In the genomic region with DNA sequence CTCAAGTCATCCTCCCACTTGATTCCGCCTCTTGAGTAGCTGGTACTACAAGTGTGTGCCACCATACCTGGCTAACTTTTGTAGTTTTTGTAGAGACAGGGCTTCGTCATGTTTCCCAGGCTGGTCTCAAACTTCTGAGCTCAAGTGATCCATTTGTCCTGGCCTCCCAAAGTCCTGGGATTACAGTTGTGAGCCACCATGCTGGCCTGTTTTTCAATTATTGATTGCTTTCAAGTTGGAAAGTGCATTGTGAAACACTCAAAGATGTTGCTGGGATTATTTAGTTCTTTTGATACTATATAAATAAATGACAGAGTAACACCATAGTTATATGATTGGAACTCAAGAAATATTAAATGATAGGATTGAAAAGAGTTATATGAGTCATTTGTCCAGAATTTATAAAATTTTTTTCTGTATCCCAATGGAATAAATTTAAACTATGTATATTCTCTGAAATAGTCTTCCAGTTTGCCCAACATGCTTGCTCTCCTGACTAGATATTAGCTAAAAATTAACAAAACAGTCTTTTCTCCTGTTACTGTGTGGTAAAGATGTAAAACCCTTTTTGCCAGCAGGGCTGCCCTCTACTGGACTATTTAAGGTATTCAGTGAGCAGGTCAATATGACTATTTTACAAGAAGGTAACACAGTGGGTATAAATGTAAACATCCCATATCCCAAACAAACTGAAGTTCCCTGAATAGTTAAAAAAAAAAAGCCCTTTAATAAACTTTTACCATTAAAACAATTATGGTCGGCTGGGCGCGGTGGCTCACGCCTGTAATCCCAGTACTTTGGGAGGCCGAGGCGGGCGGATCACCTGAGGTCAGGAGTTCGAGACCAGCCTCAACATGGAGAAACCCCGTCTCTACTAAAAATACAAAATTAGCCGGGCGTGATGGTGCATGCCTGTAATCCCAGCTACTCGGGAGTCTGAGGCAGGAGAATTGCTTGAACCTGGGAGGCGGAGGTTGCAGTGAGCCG, we compare ENCODE assay signal across 8 cellular contexts. TPM values are rescaled to one million over a fixed set of nuclear protein-coding genes. Genes with fewer than 3 reads are reported as not detected.
DNase-seq lines count a peak whose midpoint lies in the region; ATAC-seq and TF ChIP-seq lines count a peak whose summit lies in the region.

No MANE protein-coding gene starts in this region.

- no peaks in the 10 kb centered on the region for H3K9me3 ChIP-seq in Loucy (ENCODE audit: insufficient read depth, low read depth, low read length)

- H3K4me3 Mint-ChIP-seq in natural killer cell, result no peak overlapping the region

- H3K4me3 ChIP-seq in Loucy (ENCODE audit: low read length, poor library complexity, severe bottlenecking), result no peak overlapping the region

- no peaks in the 10 kb centered on the region for H3F3A ChIP-seq in Loucy (ENCODE audit: low read depth)

- TF ChIP-seq CTCF in Loucy (conservative IDR thresholded peaks at IDR 0.05; ENCODE audit: low read length), result peak; percentile 77
- TF ChIP-seq CTCF in natural killer cell (IDR thresholded peaks at IDR 0.05), result peak; percentile 67

- no peaks in the 10 kb centered on the region for H3K9me3 Mint-ChIP-seq in natural killer cell

- H2AFZ ChIP-seq in Loucy (ENCODE audit: low read length), result no peak overlapping the region

- no peaks in the 10 kb centered on the region for H3K27me3 Mint-ChIP-seq in natural killer cell (ENCODE audit: low read depth in 2 of 2)

- no peaks in the 10 kb centered on the region for H3K36me3 Mint-ChIP-seq in natural killer cell

- peak in 2 of 3 donors; percentile 72 to 79 for ATAC-seq in natural killer cell

- DNase-seq in A172 (ENCODE audit: low spot score) (peak; percentile 57), GDM1 (lab: John Stamatoyannopoulos, UW) (peak; percentile 12), HCEC 1CT (peak; percentile 54), T1000 (lab: John Stamatoyannopoulos, UW) (peak; percentile 8), epithelial cell of prostate (ENCODE audit: low read depth, low spot score) (no peak), natural killer cell (no peak), DMS79 treated with DMSO at 0.1 percent for 48 hours (lab: John Stamatoyannopoulos, UW) (no peak)

- H3K4me1 ChIP-seq in Loucy (ENCODE audit: insufficient read depth, low read length, poor library complexity, severe bottlenecking), result no peaks in the 10 kb centered on the region

- intact Hi-C loops in natural killer cell (cut with micrococcal nuclease), result loop anchor here (1.0 to 10.0 kb wide), 3 partner anchors 109 to 213 kb away; no protein-coding TSS in a partner anchor

- no peaks in the 10 kb centered on the region for H3K27me3 ChIP-seq in Loucy (ENCODE audit: insufficient read depth, low read length, poor library complexity, severe bottlenecking)

- H4K20me1 ChIP-seq in Loucy (ENCODE audit: insufficient read depth, low read length, poor library complexity, severe bottlenecking), result peaks cover 32% of the 10 kb centered on the region

- peaks cover 65% of the 10 kb centered on the region; the same call in 1 of the 2 replicates for H3K79me2 ChIP-seq in Loucy (ENCODE audit: insufficient read depth, low read length)

- H3K4me1 Mint-ChIP-seq in natural killer cell, result peaks cover 45 to 54% of the 10 kb centered on the region in 2 donors

- no peak overlapping the region for H3K4me2 ChIP-seq in Loucy (ENCODE audit: low read depth, low read length, poor library complexity, severe bottlenecking)

- H3K36me3 ChIP-seq in Loucy (ENCODE audit: insufficient read depth, low read length), result peaks cover 23% of the 10 kb centered on the region; the same call in 1 of the 2 replicates

- no peak overlapping the region for H3K9ac ChIP-seq in Loucy (ENCODE audit: low read depth, low read length, poor library complexity, severe bottlenecking)

- H3K27ac ChIP-seq in epithelial cell of prostate, result peak overlapping the region; percentile 20

- H3K27ac Mint-ChIP-seq in natural killer cell, result no peak overlapping the region

- no peaks in the 10 kb centered on the region for H3K9me2 ChIP-seq in Loucy (replicated peaks; ENCODE audit: low read depth, low read length)

RNA-seq across cellular contexts. Expression of gene ACSL3, which starts 42.7 kb away (rescaled TPM):
- 133 and 163 TPM in 2 replicates for total RNA-seq in A172 (2014; rRNA removed; shearing (Covaris generic))
- 10 to 100 TPM; 55.4 to 86.6 (median 66.7) TPM for total RNA-seq in natural killer cell

Comparison
In these comparisons a context has a peak if more than half of its experiments do, and no peak if none do; other contexts are left out.
1. DNase-seq: peak in A172 (single experiment), GDM1 (single experiment), HCEC 1CT (single experiment) and T1000 (single experiment); none in epithelial cell of prostate (single experiment), natural killer cell (single experiment) and DMS79 treated with DMSO at 0.1 percent for 48 hours (single experiment).